2 cellular contexts compared by ENCODE assay signal in genomic region chr16:341095-341973, GRCh38.
TF ChIP-seq lines count a peak whose summit lies in the region.

No MANE protein-coding gene starts in this region.

TF ChIP-seq in HEK293, 187 proteins besides CTCF, POLR2A, EP300 and RAD21:
- TF ChIP-seq ZBTB8A (tag by site-specific recombination; IDR thresholded peaks at IDR 0.05) = peak; percentile 56; the same call in 1 of the 2 replicates

TF ChIP-seq in K562, 482 proteins besides CTCF, POLR2A, EP300 and RAD21:
- TF ChIP-seq, protein P1, sequence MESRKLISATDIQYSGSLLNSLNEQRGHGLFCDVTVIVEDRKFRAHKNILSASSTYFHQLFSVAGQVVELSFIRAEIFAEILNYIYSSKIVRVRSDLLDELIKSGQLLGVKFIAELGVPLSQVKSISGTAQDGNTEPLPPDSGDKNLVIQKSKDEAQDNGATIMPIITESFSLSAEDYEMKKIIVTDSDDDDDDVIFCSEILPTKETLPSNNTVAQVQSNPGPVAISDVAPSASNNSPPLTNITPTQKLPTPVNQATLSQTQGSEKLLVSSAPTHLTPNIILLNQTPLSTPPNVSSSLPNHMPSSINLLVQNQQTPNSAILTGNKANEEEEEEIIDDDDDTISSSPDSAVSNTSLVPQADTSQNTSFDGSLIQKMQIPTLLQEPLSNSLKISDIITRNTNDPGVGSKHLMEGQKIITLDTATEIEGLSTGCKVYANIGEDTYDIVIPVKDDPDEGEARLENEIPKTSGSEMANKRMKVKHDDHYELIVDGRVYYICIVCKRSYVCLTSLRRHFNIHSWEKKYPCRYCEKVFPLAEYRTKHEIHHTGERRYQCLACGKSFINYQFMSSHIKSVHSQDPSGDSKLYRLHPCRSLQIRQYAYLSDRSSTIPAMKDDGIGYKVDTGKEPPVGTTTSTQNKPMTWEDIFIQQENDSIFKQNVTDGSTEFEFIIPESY (CRISPR knock-in tag; IDR thresholded peaks at IDR 0.05) = peak; percentile 89
- TF ChIP-seq RBFOX2 (IDR thresholded peaks at IDR 0.05; ENCODE audit: low read depth, low read length) (peak; percentile 42; the same call in 1 of the 2 replicates), NFYB (IDR thresholded peaks at IDR 0.05; ENCODE audit: extremely low read depth, insufficient read length) (peak; percentile 23), POLR2G (IDR thresholded peaks at IDR 0.05; ENCODE audit: low read depth, low read length) (peak; percentile 48; the same call in 1 of the 2 replicates)
